9 cellular contexts compared by ENCODE assay signal in the genomic region with DNA sequence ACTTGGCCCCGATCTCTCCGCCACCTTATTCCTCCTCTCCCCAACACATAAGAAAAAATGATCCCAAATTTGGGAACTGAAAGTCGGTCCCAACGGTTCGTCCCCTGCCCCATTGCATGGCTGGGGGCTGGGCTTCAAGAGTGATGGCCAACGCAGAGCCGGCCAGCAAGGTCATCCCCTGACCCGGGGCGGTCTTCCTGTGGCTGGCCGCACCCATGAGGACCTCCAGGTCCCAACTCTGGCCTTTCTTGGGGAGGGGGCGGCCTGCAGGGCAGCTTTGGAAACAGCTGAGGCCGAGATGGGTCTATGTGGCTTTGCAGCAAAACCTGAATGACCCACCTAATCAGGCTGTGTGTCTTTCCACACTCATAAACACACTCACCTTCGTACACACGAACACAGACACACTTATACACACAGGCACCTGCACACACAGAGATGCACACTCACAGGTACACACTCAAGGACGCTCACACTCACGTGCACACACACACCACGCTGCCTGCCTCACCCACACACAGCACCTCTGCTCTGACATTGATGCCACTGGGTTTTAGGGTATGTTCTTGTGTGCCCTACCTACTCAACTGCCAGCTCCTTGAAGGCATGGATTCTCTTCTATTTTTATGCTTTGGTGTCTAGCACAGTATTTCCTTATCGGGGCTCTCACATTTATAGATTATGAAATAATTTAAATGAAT. TPM values are rescaled to one million over a fixed set of nuclear protein-coding genes. Genes with fewer than 3 reads are reported as not detected.
DNase-seq lines count a peak whose midpoint lies in the region; ATAC-seq and TF ChIP-seq lines count a peak whose summit lies in the region.
"Had no signal": no experiment of that assay in that cellular context is flagged by ENCODE, and none has a peak within 500 bp of the region (broad histone marks: within the 10 kb centered on the region; RNA-seq: fewer than 3 reads in every experiment).

No MANE protein-coding gene starts in this region.

- H3K4me3 Mint-ChIP-seq in activated CD8-positive, alpha-beta memory T cell treated with anti-CD3 and anti-CD28 coated beads, Interleukin-2, amount 10 ng/mL, durations not matched to agents 7 days and 5 days, result peak overlapping the region; percentile 46

- H3K9ac ChIP-seq in mammary epithelial cell (ENCODE audit: insufficient read depth, low read length), result no peak overlapping the region

- peak overlapping the region; percentile 57 for H3K4me2 ChIP-seq in mammary epithelial cell (ENCODE audit: insufficient read depth, low read depth, low read length)

- H3K27ac Mint-ChIP-seq in activated CD8-positive, alpha-beta memory T cell treated with anti-CD3 and anti-CD28 coated beads, Interleukin-2, amount 10 ng/mL, durations not matched to agents 7 days and 5 days, result no peak overlapping the region

- no peaks in the 10 kb centered on the region for H3K9me3 ChIP-seq in mammary epithelial cell (replicated peaks; ENCODE audit: insufficient read depth, low read length)
- H3K9me3 ChIP-seq in left lung, result no peaks in the 10 kb centered on the region
- H3K9me3 ChIP-seq in tibial artery, result no peaks in the 10 kb centered on the region

- H3K4me1 Mint-ChIP-seq in activated CD8-positive, alpha-beta memory T cell treated with anti-CD3 and anti-CD28 coated beads, Interleukin-2, amount 10 ng/mL, durations not matched to agents 7 days and 5 days, result peaks cover 12% of the 10 kb centered on the region

- TF ChIP-seq CTCF in mammary epithelial cell (conservative IDR thresholded peaks at IDR 0.05 in 1 of 2, IDR thresholded peaks at IDR 0.05 in 1 of 2; ENCODE audit: extremely low read depth in 1 of 2, insufficient read depth in 1 of 2, low read depth in 1 of 2, low read length in 2 of 2), result no peak
- TF ChIP-seq CTCF in left lung (IDR thresholded peaks at IDR 0.05), result no peak
- no peak for TF ChIP-seq CTCF in tibial artery (IDR thresholded peaks at IDR 0.05)

- CTCF ChIA-PET in activated CD8-positive, alpha-beta memory T cell treated with anti-CD3 and anti-CD28 coated beads, Interleukin-2, amount 10 ng/mL, durations not matched to agents 7 days and 5 days (lab: Charles Lee), result interaction anchor here (1.1 kb wide), 1 partner anchor 397 kb away, joined by 3 read pairs; no protein-coding TSS in a partner anchor
- CTCF ChIA-PET in mammary epithelial cell (lab: Charles Lee; ENCODE audit: low non-redundant PET), result no interaction called here

- peaks cover 20% of the 10 kb centered on the region for H3K27me3 ChIP-seq in mammary epithelial cell (ENCODE audit: insufficient read depth, low read length)
- peaks cover 0 to 24% of the 10 kb centered on the region in 2 donors for H3K27me3 ChIP-seq in left lung
- no peaks in the 10 kb centered on the region for H3K27me3 ChIP-seq in tibial artery

- in situ Hi-C loops in mammary epithelial cell (cut with MboI; ENCODE audit: low sequenced_read_pairs in 2 of 2), result loop anchor here (25.0 kb wide), 3 partner anchors 234 to 409 kb away; a partner anchor contains a TSS

- WGBS in mammary epithelial cell (ENCODE audit: low coverage, missing lambda C conversion rate), result 84% methylated on average over 5 of the region's 18 CpGs

- H3K4me3 ChIP-seq in mammary epithelial cell (replicated peaks in 1 of 3; ENCODE audit: insufficient read depth in 1 of 3, low read depth in 2 of 3, low read length in 3 of 3) (no peak overlapping the region), left lung (peak overlapping the region; percentile 25 to 45), tibial artery (peak overlapping the region; percentile 43 to 49)

- no peaks in the 10 kb centered on the region for H3K36me3 Mint-ChIP-seq in activated CD8-positive, alpha-beta memory T cell treated with anti-CD3 and anti-CD28 coated beads, Interleukin-2, amount 10 ng/mL, durations not matched to agents 7 days and 5 days

- H3K9me3 Mint-ChIP-seq in activated CD8-positive, alpha-beta memory T cell treated with anti-CD3 and anti-CD28 coated beads, Interleukin-2, amount 10 ng/mL, durations not matched to agents 7 days and 5 days (ENCODE audit: low read depth), result no peaks in the 10 kb centered on the region

- intact Hi-C loops in mammary epithelial cell (cut with micrococcal nuclease), result no loop called here
- intact Hi-C loops in left lung (cut with DNase I), result no loop called here
- intact Hi-C loops in tibial artery (cut with DNase I; ENCODE audit: low total_unique reads), result no loop called here

- H3K4me1 ChIP-seq in mammary epithelial cell (ENCODE audit: insufficient read depth, low read length) (no peaks in the 10 kb centered on the region), left lung (peaks cover 7 to 20% of the 10 kb centered on the region in 2 donors), tibial artery (peaks cover 0 to 13% (median 9%) of the 10 kb centered on the region in 4 donors)

- no TSS peak for BruUV-seq in mammary epithelial cell (replicated peaks; lab: Mats Ljungman, UMichigan)

- dilution Hi-C loops in mammary epithelial cell (cut with HindIII; ENCODE audit: low sequenced_read_pairs), result no loop called here

- no peak for ATAC-seq in activated CD8-positive, alpha-beta memory T cell treated with anti-CD3 and anti-CD28 coated beads, Interleukin-2, amount 10 ng/mL, durations not matched to agents 7 days and 5 days
- peak; percentile 34 for ATAC-seq in left lung
- no peak for ATAC-seq in HG03175 (IDR thresholded peaks at IDR 0.05; ENCODE audit: unreplicated experiment)
- ATAC-seq: Panc1 had no signal

- no peaks in the 10 kb centered on the region for H3K36me3 ChIP-seq in mammary epithelial cell (ENCODE audit: insufficient read depth, low read length)
- no peaks in the 10 kb centered on the region for H3K36me3 ChIP-seq in left lung
- H3K36me3 ChIP-seq in tibial artery, result no peaks in the 10 kb centered on the region

- DNase-seq in activated CD8-positive, alpha-beta memory T cell treated with anti-CD3 and anti-CD28 coated beads, Interleukin-2, amount 10 ng/mL, durations not matched to agents 7 days and 5 days, result no peak
- DNase-seq in activated CD8-positive, alpha-beta memory T cell treated with anti-CD3 and anti-CD28 coated beads, Interleukin-2, amount 50 U/mL, for 4 hours, result no peak
- DNase-seq in mammary epithelial cell, result no peak
- peak in 1 of 2 donors; percentile 79 for DNase-seq in left lung
- DNase-seq in tibial artery, result peak in 1 of 2 donors; percentile 53
- DNase-seq in Ammon's horn (ENCODE audit: low spot score), result no peak
- no peak for DNase-seq in LoVo (ENCODE audit: low spot score)

- no peak overlapping the region for H3K27ac ChIP-seq in mammary epithelial cell (ENCODE audit: insufficient read depth, low read depth, low read length)
- H3K27ac ChIP-seq in left lung, result peak overlapping the region in 1 of 2 donors; percentile 82
- H3K27ac ChIP-seq in tibial artery, result no peak overlapping the region

- H3K79me2 ChIP-seq in mammary epithelial cell (ENCODE audit: insufficient read depth, low read length), result no peaks in the 10 kb centered on the region

- no peak overlapping the region for H2AFZ ChIP-seq in mammary epithelial cell (ENCODE audit: low read depth, low read length)

- no peaks in the 10 kb centered on the region for H4K20me1 ChIP-seq in mammary epithelial cell (ENCODE audit: insufficient read depth, low read length)

- peaks cover 61% of the 10 kb centered on the region for H3K27me3 Mint-ChIP-seq in activated CD8-positive, alpha-beta memory T cell treated with anti-CD3 and anti-CD28 coated beads, Interleukin-2, amount 10 ng/mL, durations not matched to agents 7 days and 5 days

RNA-seq across cellular contexts. Expression of a gene that starts 0.6 kb away (rescaled TPM):
- not detected for total RNA-seq in activated CD8-positive, alpha-beta memory T cell treated with anti-CD3 and anti-CD28 coated beads, Interleukin-2, amount 10 ng/mL, durations not matched to agents 7 days and 5 days
- not detected for total RNA-seq in mammary epithelial cell
- polyA plus RNA-seq in mammary epithelial cell, result not detected
- polyA minus RNA-seq in mammary epithelial cell, result not detected
- 1 to 10 TPM in 1 of 2 donors, under 1 TPM in 1; 0.73 to 4.3 TPM for total RNA-seq in left lung

RNA-seq across cellular contexts. Expression of a gene that starts 48.3 kb away (rescaled TPM):
- not detected for total RNA-seq in activated CD8-positive, alpha-beta memory T cell treated with anti-CD3 and anti-CD28 coated beads, Interleukin-2, amount 10 ng/mL, durations not matched to agents 7 days and 5 days
- total RNA-seq in mammary epithelial cell (not detected), left lung (not detected)
- not detected for polyA plus RNA-seq in mammary epithelial cell
- not detected for polyA minus RNA-seq in mammary epithelial cell

Comparison
In these comparisons a context has a peak if more than half of its experiments do, and no peak if none do; other contexts are left out.
1. H3K4me3 ChIP-seq: peak in left lung (2 of 2) and tibial artery (2 of 2); none in mammary epithelial cell (0 of 3).